Comparison of ENCODE assay signal across 8 cellular contexts in the genomic region with DNA sequence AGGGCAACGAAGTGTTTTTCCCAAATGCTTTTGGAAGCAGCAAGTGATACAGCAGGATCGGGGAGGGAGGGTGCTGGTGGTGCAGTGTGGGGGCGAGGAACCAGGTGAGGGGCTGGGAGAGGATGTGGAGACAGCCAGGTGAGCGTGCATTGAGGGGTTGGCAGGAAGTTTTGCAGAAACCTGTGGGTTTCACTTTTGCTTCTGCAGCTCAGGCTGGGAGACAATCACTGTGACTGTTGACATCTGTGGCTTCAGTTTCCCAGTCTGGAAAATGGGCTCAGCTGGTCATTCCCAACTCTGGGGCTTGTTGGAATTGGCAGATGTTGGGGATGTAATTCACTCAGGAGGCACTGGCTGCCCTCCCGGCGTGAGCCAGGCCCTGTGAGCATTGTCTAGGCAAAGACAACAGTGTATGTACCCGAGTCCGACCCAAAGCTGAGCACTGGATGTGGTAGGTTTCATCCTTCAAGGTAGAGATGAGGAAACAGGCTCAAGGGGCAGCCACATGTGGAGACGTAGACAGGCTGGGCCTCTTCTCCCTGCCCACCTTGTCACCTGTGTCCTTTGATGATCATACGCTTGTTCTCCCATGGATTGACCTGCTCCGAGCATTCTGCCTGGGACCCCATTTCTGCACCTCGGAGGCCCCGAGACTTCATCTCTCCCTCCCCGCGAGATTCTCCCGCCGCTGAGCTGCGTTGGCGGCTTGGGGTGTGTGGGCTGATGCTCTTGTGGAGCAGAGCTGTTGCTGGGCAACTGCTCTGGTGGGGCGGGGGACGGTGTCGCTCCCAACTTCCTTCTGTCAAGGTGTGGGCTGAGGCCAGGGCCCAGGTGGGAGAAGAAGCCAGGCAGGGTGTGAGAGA. TPM values are rescaled to one million over a fixed set of nuclear protein-coding genes. Genes with fewer than 3 reads are reported as not detected.
DNase-seq lines count a peak whose midpoint lies in the region; ATAC-seq and TF ChIP-seq lines count a peak whose summit lies in the region.

No MANE protein-coding gene starts in this region.

- peak overlapping the region; percentile 93 to 98 (median 94) for H3K4me3 Mint-ChIP-seq in CD4-positive, CD25-positive, alpha-beta regulatory T cell
- H3K4me3 Mint-ChIP-seq in T-helper 17 cell: peak overlapping the region; percentile 96

- peaks cover 13% of the 10 kb centered on the region for H3K36me3 Mint-ChIP-seq in CD4-positive, CD25-positive, alpha-beta regulatory T cell
- peaks cover 5% of the 10 kb centered on the region for H3K36me3 Mint-ChIP-seq in T-helper 17 cell (ENCODE audit: low read depth)

- no peaks in the 10 kb centered on the region for H3K27me3 Mint-ChIP-seq in CD4-positive, CD25-positive, alpha-beta regulatory T cell
- H3K27me3 Mint-ChIP-seq in T-helper 17 cell: no peaks in the 10 kb centered on the region

- intact Hi-C loops in sigmoid colon (cut with DNase I): loop anchor here (2.0 to 10.0 kb wide), 2 partner anchors 33 to 295 kb away; partner anchors contain the start of genes PIK3R2 and SSBP4

- 63 to 73% methylated on average over 22 of the region's 22 CpGs for WGBS in sigmoid colon, 2 donors

- H3K27ac Mint-ChIP-seq in CD4-positive, CD25-positive, alpha-beta regulatory T cell: peak overlapping the region; percentile 92 to 99 (median 98)
- H3K27ac Mint-ChIP-seq in T-helper 17 cell: peak overlapping the region; percentile 99

- H3K27ac ChIP-seq in CD4-positive, CD25-positive, alpha-beta regulatory T cell (ENCODE audit: insufficient read depth, low read length, poor library complexity, severe bottlenecking): peak overlapping the region; percentile 85
- peak overlapping the region; percentile 96 for H3K27ac ChIP-seq in caudate nucleus (ENCODE audit: low read depth, low read length)
- H3K27ac ChIP-seq in sigmoid colon: peak overlapping the region; percentile 38 to 83 (median 78)

- H3K4me3 ChIP-seq in CD4-positive, CD25-positive, alpha-beta regulatory T cell (ENCODE audit: low read depth, low read length): peak overlapping the region; percentile 88
- no peak overlapping the region for H3K4me3 ChIP-seq in sigmoid colon

- no peak for TF ChIP-seq POLR2A in sigmoid colon (IDR thresholded peaks at IDR 0.05)

- H3K27me3 ChIP-seq in CD4-positive, CD25-positive, alpha-beta regulatory T cell (ENCODE audit: control insufficient read depth, insufficient read depth, low read length): no peaks in the 10 kb centered on the region
- H3K27me3 ChIP-seq in sigmoid colon: no peaks in the 10 kb centered on the region

- peaks cover 32% of the 10 kb centered on the region for H3K4me1 ChIP-seq in CD4-positive, CD25-positive, alpha-beta regulatory T cell (ENCODE audit: control insufficient read depth, insufficient read depth, low read length, poor library complexity, severe bottlenecking)
- peaks cover 0 to 23% (median 22%) of the 10 kb centered on the region in 4 donors for H3K4me1 ChIP-seq in sigmoid colon

- TF ChIP-seq CTCF in sigmoid colon (IDR thresholded peaks at IDR 0.05): no peak

- DNase-seq in CD4-positive, CD25-positive, alpha-beta regulatory T cell: peak; percentile 36 to 81 (median 70)
- DNase-seq in T-helper 17 cell (peak; percentile 29 to 55 (median 45)), caudate nucleus (lab: John Stamatoyannopoulos, UW) (peak in 49 of 61 donors; percentile 25 to 94 (median 71)), sigmoid colon (no peak), NCI-H146 (lab: John Stamatoyannopoulos, UW) (no peak), NCI-H1048 (lab: John Stamatoyannopoulos, UW) (no peak), COR-L47 (lab: John Stamatoyannopoulos, UW) (no peak)

- no peaks in the 10 kb centered on the region for H3K9me3 Mint-ChIP-seq in CD4-positive, CD25-positive, alpha-beta regulatory T cell

- no peaks in the 10 kb centered on the region for H3K9me3 ChIP-seq in CD4-positive, CD25-positive, alpha-beta regulatory T cell (ENCODE audit: control insufficient read depth in 2 of 2, low read length in 2 of 2)
- H3K9me3 ChIP-seq in T-helper 17 cell (ENCODE audit: control insufficient read depth, low read length, poor library complexity, severe bottlenecking): no peaks in the 10 kb centered on the region
- H3K9me3 ChIP-seq in sigmoid colon: no peaks in the 10 kb centered on the region

- H3K36me3 ChIP-seq in CD4-positive, CD25-positive, alpha-beta regulatory T cell (ENCODE audit: control insufficient read depth, insufficient read depth, low read length): peaks cover 29% of the 10 kb centered on the region
- peaks cover 0 to 6% (median 0%) of the 10 kb centered on the region in 4 donors for H3K36me3 ChIP-seq in sigmoid colon

- peaks cover 0 to 34% (median 21%) of the 10 kb centered on the region in 4 donors for H3K4me1 Mint-ChIP-seq in CD4-positive, CD25-positive, alpha-beta regulatory T cell
- H3K4me1 Mint-ChIP-seq in T-helper 17 cell: peaks cover 36% of the 10 kb centered on the region

- peak; percentile 60 to 69 for ATAC-seq in CD4-positive, CD25-positive, alpha-beta regulatory T cell (ENCODE audit: low read depth in 2 of 2)
- ATAC-seq in T-helper 17 cell (peak; percentile 64), GM18909 (IDR thresholded peaks at IDR 0.05; ENCODE audit: poor library complexity, unreplicated experiment) (no peak)

- TF ChIP-seq EP300 in sigmoid colon (IDR thresholded peaks at IDR 0.05): no peak

RNA-seq across cellular contexts. Expression of gene MAST3, which starts 21.9 kb away (rescaled TPM):
- 45.9 TPM for total RNA-seq in CD4-positive, CD25-positive, alpha-beta regulatory T cell
- polyA plus RNA-seq in CD4-positive, CD25-positive, alpha-beta regulatory T cell: 1 to 10 TPM; 8.1 to 9.0 (median 8.6) TPM
- 10 to 100 TPM; 38.2 to 50.8 TPM for total RNA-seq in T-helper 17 cell
- total RNA-seq in sigmoid colon: 1 to 10 TPM; 2.6 to 6.9 (median 3.3) TPM
- 10 to 100 TPM in 1 of 3 donors, 1 to 10 TPM in 2; 4.2 to 16.3 (median 5.3) TPM for polyA plus RNA-seq in sigmoid colon

RNA-seq across cellular contexts. Expression of gene IL12RB1, which starts 32.7 kb away (rescaled TPM):
- 60.4 TPM for total RNA-seq in CD4-positive, CD25-positive, alpha-beta regulatory T cell
- polyA plus RNA-seq in CD4-positive, CD25-positive, alpha-beta regulatory T cell: 10 to 100 TPM; 34.9 to 53.2 (median 46.3) TPM
- total RNA-seq in T-helper 17 cell (10 to 100 TPM; 56.7 to 71.1 TPM), sigmoid colon (1 to 10 TPM in 2 of 4 donors, under 1 TPM in 1, not detected in 1; 0.99 to 2.2 (median 1.4) TPM)
- polyA plus RNA-seq in sigmoid colon: 1 to 10 TPM; 1.8 to 6.0 (median 5.9) TPM

RNA-seq across cellular contexts. Expression of gene PIK3R2, which starts 33.5 kb away (rescaled TPM):
- total RNA-seq in CD4-positive, CD25-positive, alpha-beta regulatory T cell: 9.4 TPM
- 1 to 10 TPM in 2 of 4 donors, under 1 TPM in 2; 0.42 to 3.6 (median 2.0) TPM for polyA plus RNA-seq in CD4-positive, CD25-positive, alpha-beta regulatory T cell
- total RNA-seq in T-helper 17 cell: 1 to 10 TPM; 8.6 to 9.1 TPM
- 10 to 100 TPM in 2 of 4 donors, 1 to 10 TPM in 2; 7.8 to 18.0 (median 9.5) TPM for total RNA-seq in sigmoid colon
- 1 to 10 TPM; 1.8 to 8.7 (median 6.5) TPM for polyA plus RNA-seq in sigmoid colon

RNA-seq across cellular contexts. Expression of gene IFI30, which starts 54.1 kb away (rescaled TPM):
- total RNA-seq in CD4-positive, CD25-positive, alpha-beta regulatory T cell: 2.3 TPM
- polyA plus RNA-seq in CD4-positive, CD25-positive, alpha-beta regulatory T cell: 10 to 100 TPM in 2 of 4 donors, 1 to 10 TPM in 2; 7.1 to 17.8 (median 9.7) TPM
- 10 to 100 TPM; 10.1 to 25.8 TPM for total RNA-seq in T-helper 17 cell
- total RNA-seq in sigmoid colon: 10 to 100 TPM in 3 of 4 donors, 1 to 10 TPM in 1; 9.1 to 45.7 (median 44.5) TPM
- polyA plus RNA-seq in sigmoid colon: 100 to 1,000 TPM in 2 of 3 donors, 10 to 100 TPM in 1; 96.7 to 412 (median 178) TPM

Comparison
In these comparisons a context has a peak if more than half of its experiments do, and no peak if none do; other contexts are left out.
1. DNase-seq: peak in CD4-positive, CD25-positive, alpha-beta regulatory T cell (3 of 3), T-helper 17 cell (3 of 3) and caudate nucleus (49 of 61); none in sigmoid colon (single experiment), NCI-H146 (single experiment), NCI-H1048 (single experiment) and COR-L47 (single experiment).
2. RNA of gene IL12RB1, which starts 32.7 kb away (total RNA-seq): 56.7 to 71.1 TPM in T-helper 17 cell and 60.4 TPM in CD4-positive, CD25-positive, alpha-beta regulatory T cell (single experiment); 0.99 to 2.2 TPM in sigmoid colon; every median in the first group is over 10 times any median in the second.
3. Peak in every context shown above with its lines, with median percentiles within 50 percentile points of each other: H3K27ac ChIP-seq.